ENCODE assay signal across 2 cellular contexts in the genomic region with DNA sequence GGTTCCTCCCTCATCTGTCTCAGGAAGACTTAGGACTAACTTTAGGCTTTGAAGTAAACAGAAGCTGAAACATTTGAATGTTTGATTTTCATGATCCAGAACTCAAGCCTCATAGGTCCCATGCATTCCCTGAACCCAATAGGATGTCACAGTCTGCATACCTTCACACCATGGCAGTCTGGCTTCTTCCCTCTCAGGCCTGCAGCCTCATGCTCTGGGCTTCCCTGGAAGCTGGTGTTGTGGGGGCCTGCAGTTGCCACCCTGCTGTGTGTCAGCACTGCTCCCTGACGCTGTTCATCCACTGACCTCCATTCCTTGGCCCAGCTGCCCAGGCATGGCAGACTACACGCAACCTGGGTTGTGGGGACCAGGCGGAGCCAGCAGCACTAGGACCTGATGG.
TF ChIP-seq lines count a peak whose summit lies in the region.

No MANE protein-coding gene starts in this region.

TF ChIP-seq in HCT116, 20 proteins besides CTCF, POLR2A, EP300 and RAD21:
- TF ChIP-seq FOSL1 (IDR thresholded peaks at IDR 0.05; ENCODE audit: low read depth) (no peak), ZNF274 (IDR thresholded peaks at IDR 0.05; ENCODE audit: low read depth, low read length) (no peak), SRF (IDR thresholded peaks at IDR 0.05; ENCODE audit: low read depth) (no peak), ELF1 (IDR thresholded peaks at IDR 0.05; ENCODE audit: borderline replicate concordance, low read depth) (no peak), TCF7L2 (IDR thresholded peaks at IDR 0.05; ENCODE audit: borderline replicate concordance, extremely low read depth, insufficient read depth, insufficient read length) (peak; percentile 5)

TF ChIP-seq in H1, 55 proteins besides CTCF, POLR2A, EP300 and RAD21:
- TF ChIP-seq, protein P1, sequence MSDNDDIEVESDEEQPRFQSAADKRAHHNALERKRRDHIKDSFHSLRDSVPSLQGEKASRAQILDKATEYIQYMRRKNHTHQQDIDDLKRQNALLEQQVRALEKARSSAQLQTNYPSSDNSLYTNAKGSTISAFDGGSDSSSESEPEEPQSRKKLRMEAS (IDR thresholded peaks at IDR 0.05) = peak; percentile 42; the same call in 1 of the 2 replicates
- TF ChIP-seq, protein P2, sequence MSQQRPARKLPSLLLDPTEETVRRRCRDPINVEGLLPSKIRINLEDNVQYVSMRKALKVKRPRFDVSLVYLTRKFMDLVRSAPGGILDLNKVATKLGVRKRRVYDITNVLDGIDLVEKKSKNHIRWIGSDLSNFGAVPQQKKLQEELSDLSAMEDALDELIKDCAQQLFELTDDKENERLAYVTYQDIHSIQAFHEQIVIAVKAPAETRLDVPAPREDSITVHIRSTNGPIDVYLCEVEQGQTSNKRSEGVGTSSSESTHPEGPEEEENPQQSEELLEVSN (IDR thresholded peaks at IDR 0.05) = peak; percentile 65
- no peak for TF ChIP-seq RBBP5 (IDR thresholded peaks at IDR 0.05; ENCODE audit: borderline replicate concordance, low read depth, low read length)
